29 cellular contexts compared by ENCODE assay signal in the genomic region with DNA sequence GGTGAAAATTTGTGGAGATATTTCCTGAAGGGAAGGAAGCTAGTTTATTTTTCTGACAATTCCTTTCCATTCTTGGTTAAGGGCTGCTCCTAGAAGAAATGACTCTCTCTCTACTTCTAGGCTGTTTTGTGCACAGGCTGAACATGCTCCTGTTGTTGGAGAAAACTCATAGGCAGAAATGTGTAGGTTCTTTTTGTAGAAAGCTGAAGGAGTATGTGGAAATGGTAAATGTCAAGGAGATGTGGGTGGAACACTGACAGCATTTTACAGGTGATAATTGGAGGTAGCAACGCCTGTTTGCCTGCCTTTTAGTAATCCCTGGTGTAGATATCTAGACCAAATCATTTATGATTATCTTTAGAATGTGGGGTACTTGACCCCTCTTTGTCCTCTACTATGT.
"Had no signal": no experiment of that assay in that cellular context is flagged by ENCODE, and none has a peak within 500 bp of the region (broad histone marks: within the 10 kb centered on the region; RNA-seq: fewer than 3 reads in every experiment).

No MANE protein-coding gene starts in this region.

- H3K9me3 ChIP-seq: Peyer's patch, SJSA1, SK-N-SH had no signal

- H3K9ac ChIP-seq: KMS-11, SK-N-SH had no signal

- H3K27ac ChIP-seq: KMS-11, Peyer's patch had no signal

- DNase-seq: Karpas-422, MM.1S, MV-4-11, NCI-H1092, NCI-H1105, NCI-H1417 treated with DMSO at 0.1 percent for 48 hours, NCI-H1436 treated with DMSO at 0.1 percent for 48 hours, NCI-H1694 treated with DMSO at 0.1 percent for 48 hours, NCI-H187 treated with DMSO at 0.1 percent for 48 hours, NCI-H2029 treated with DMSO at 0.1 percent for 48 hours, NCI-H2081 treated with DMSO at 0.1 percent for 48 hours, NCI-H2107, NCI-H2171, NCI-H226, NCI-H446 treated with DMSO at 0.1 percent for 48 hours, NCI-H510A, NCI-H524, NCI-H526, NCI-H69, NCI-H748 treated with DMSO at 0.1 percent for 48 hours, NCI-H82, Peyer's patch, Right ventricle myocardium superior, RPMI8226, SHP77 treated with DMSO at 0.1 percent for 48 hours, SK-N-SH, SW 1271 had no signal

- H3K36me3 ChIP-seq: Peyer's patch, SJSA1 had no signal

- H3K9me2 ChIP-seq: SK-N-SH had no signal

- H3K27me3 ChIP-seq: Peyer's patch, SJSA1 had no signal

- H3K4me2 ChIP-seq: KMS-11, SK-N-SH had no signal

- H3K4me3 ChIP-seq: Peyer's patch, SJSA1 had no signal

- H3K4me1 ChIP-seq: Peyer's patch had no signal
